ENCODE assay signal across 8 cellular contexts in genomic region chr12:1605129-1606020, GRCh38. TPM values are rescaled to one million over a fixed set of nuclear protein-coding genes. Genes with fewer than 3 reads are reported as not detected.
DNase-seq lines count a peak whose midpoint lies in the region; ATAC-seq lines count a peak whose summit lies in the region.

No MANE protein-coding gene starts in this region.

- H3K36me3 Mint-ChIP-seq in activated CD4-positive, alpha-beta T cell treated with anti-CD3 and anti-CD28 coated beads for 36 hours (ENCODE audit: low read depth) = no peaks in the 10 kb centered on the region
- H3K36me3 Mint-ChIP-seq in dendritic cell treated with granulocyte-macrophage colony-stimulating factor and Interleukin-4, amounts not matched to agents 40 ng/mL and 50 ng/mL, for 4 days (ENCODE audit: low read depth) = no peaks in the 10 kb centered on the region

- intact Hi-C loops in activated CD4-positive, alpha-beta T cell treated with anti-CD3 and anti-CD28 coated beads for 36 hours (cut with DNase I, micrococcal nuclease) = loop anchor here in 1 of 2 experiments (1.0 kb wide), 1 partner anchor 22 kb away; no protein-coding TSS in a partner anchor
- intact Hi-C loops in dendritic cell treated with granulocyte-macrophage colony-stimulating factor and Interleukin-4, amounts not matched to agents 40 ng/mL and 50 ng/mL, for 4 days (cut with micrococcal nuclease) = no loop called here
- intact Hi-C loops in left colon (cut with DNase I, micrococcal nuclease) = no loop called here

- no peaks in the 10 kb centered on the region for H3K27me3 Mint-ChIP-seq in activated CD4-positive, alpha-beta T cell treated with anti-CD3 and anti-CD28 coated beads for 36 hours
- H3K27me3 Mint-ChIP-seq in dendritic cell treated with granulocyte-macrophage colony-stimulating factor and Interleukin-4, amounts not matched to agents 40 ng/mL and 50 ng/mL, for 4 days = no peaks in the 10 kb centered on the region

- POLR2A ChIA-PET in activated CD4-positive, alpha-beta T cell treated with anti-CD3 and anti-CD28 coated beads for 36 hours (lab: Charles Lee) = interaction anchor here (0.6 to 0.9 kb wide), 2 partner anchors 14 to 83 kb away, joined by 3 to 4 read pairs; no protein-coding TSS in a partner anchor

- CTCF ChIA-PET in activated CD4-positive, alpha-beta T cell treated with anti-CD3 and anti-CD28 coated beads for 36 hours (lab: Charles Lee) = interaction anchor here (0.5 to 2.9 kb wide), 13 partner anchors 10 to 488 kb away, joined by 3 to 18 read pairs (median 4); no protein-coding TSS in a partner anchor

- peak overlapping the region; percentile 72 for H3K27ac Mint-ChIP-seq in activated CD4-positive, alpha-beta T cell treated with anti-CD3 and anti-CD28 coated beads for 36 hours
- peak overlapping the region; percentile 96 for H3K27ac Mint-ChIP-seq in dendritic cell treated with granulocyte-macrophage colony-stimulating factor and Interleukin-4, amounts not matched to agents 40 ng/mL and 50 ng/mL, for 4 days

- no peaks in the 10 kb centered on the region for H3K9me3 Mint-ChIP-seq in activated CD4-positive, alpha-beta T cell treated with anti-CD3 and anti-CD28 coated beads for 36 hours (ENCODE audit: low read depth)
- no peaks in the 10 kb centered on the region for H3K9me3 Mint-ChIP-seq in dendritic cell treated with granulocyte-macrophage colony-stimulating factor and Interleukin-4, amounts not matched to agents 40 ng/mL and 50 ng/mL, for 4 days

- DNase-seq in NCI-H187 (lab: John Stamatoyannopoulos, UW) (peak; percentile 9 to 28), NCI-H187 treated with DMSO at 0.1 percent for 48 hours (lab: John Stamatoyannopoulos, UW) (no peak), NCI-H446 (lab: John Stamatoyannopoulos, UW) (peak; percentile 88 to 91), left colon (peak; percentile 70 to 81)
- DNase-seq in activated CD4-positive, alpha-beta T cell treated with anti-CD3 and anti-CD28 coated beads for 36 hours = peak; percentile 70
- peak; percentile 26 for DNase-seq in stimulated activated CD4-positive, alpha-beta T cell treated with anti-CD3 and anti-CD28 coated beads, Interleukin-4, amount 100 ng/mL, for 1 hour

- H3K4me3 Mint-ChIP-seq in activated CD4-positive, alpha-beta T cell treated with anti-CD3 and anti-CD28 coated beads for 36 hours = peak overlapping the region; percentile 68
- peak overlapping the region; percentile 80 for H3K4me3 Mint-ChIP-seq in dendritic cell treated with granulocyte-macrophage colony-stimulating factor and Interleukin-4, amounts not matched to agents 40 ng/mL and 50 ng/mL, for 4 days

- peak; percentile 26 for ATAC-seq in HG03066 (IDR thresholded peaks at IDR 0.05; ENCODE audit: low read depth, unreplicated experiment)
- ATAC-seq in activated CD4-positive, alpha-beta T cell treated with anti-CD3 and anti-CD28 coated beads for 36 hours = peak; percentile 60
- ATAC-seq in left colon = peak; percentile 66

- peaks cover 44% of the 10 kb centered on the region for H3K4me1 Mint-ChIP-seq in activated CD4-positive, alpha-beta T cell treated with anti-CD3 and anti-CD28 coated beads for 36 hours
- peaks cover 57% of the 10 kb centered on the region for H3K4me1 Mint-ChIP-seq in dendritic cell treated with granulocyte-macrophage colony-stimulating factor and Interleukin-4, amounts not matched to agents 40 ng/mL and 50 ng/mL, for 4 days (ENCODE audit: low read depth)

RNA-seq across cellular contexts. Expression of gene FBXL14, which starts 11.0 kb away (rescaled TPM):
- total RNA-seq in activated CD4-positive, alpha-beta T cell treated with anti-CD3 and anti-CD28 coated beads for 36 hours = 10 to 100 TPM; 17.0 to 17.8 TPM
- 10 to 100 TPM; 32.6 to 40.8 TPM for total RNA-seq in left colon

RNA-seq across cellular contexts. Expression of gene WNT5B, which starts 23.7 kb away (rescaled TPM):
- total RNA-seq in activated CD4-positive, alpha-beta T cell treated with anti-CD3 and anti-CD28 coated beads for 36 hours = not detected
- 1 to 10 TPM; 4.5 to 9.4 TPM for total RNA-seq in left colon

Comparison
In these comparisons a context has a peak if more than half of its experiments do, and no peak if none do; other contexts are left out.
1. RNA of gene WNT5B, which starts 23.7 kb away (total RNA-seq): 4.5 to 9.4 TPM in left colon; not detected in activated CD4-positive, alpha-beta T cell treated with anti-CD3 and anti-CD28 coated beads for 36 hours; every median in the first group is over 4 times any median in the second.
2. Peak in every context shown above with its lines, with median percentiles within 50 percentile points of each other: ATAC-seq.